ENCODE assay signal across 2 cellular contexts in the genomic region with DNA sequence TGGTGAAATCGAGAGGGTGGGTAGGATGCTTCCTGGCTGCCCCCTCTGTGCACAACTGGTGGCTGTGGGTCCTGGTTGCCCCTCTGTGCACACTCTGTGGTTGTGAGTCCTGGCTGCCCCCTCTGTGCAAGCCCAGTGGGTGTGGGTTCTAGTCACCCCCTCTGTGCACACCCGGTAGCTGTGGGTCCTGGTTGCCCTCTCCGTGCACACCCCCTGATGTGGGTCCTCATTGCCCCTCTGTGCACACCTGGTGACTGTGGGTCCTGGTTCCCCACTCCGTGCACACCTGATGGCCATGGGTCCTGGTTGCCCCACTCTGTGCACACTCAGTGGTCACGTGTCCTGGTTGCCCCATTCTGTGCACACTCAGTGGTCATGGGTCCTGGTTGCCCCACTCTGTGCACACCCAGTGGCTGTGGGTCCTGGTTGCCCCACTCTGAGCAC.
TF ChIP-seq lines count a peak whose summit lies in the region.

No MANE protein-coding gene starts in this region.

TF ChIP-seq in SK-N-SH treated with all-trans-retinoic acid at 6 μM for 48 hours, 23 proteins besides CTCF, POLR2A, EP300 and RAD21 (continued from another document):
- TF ChIP-seq, protein P1, sequence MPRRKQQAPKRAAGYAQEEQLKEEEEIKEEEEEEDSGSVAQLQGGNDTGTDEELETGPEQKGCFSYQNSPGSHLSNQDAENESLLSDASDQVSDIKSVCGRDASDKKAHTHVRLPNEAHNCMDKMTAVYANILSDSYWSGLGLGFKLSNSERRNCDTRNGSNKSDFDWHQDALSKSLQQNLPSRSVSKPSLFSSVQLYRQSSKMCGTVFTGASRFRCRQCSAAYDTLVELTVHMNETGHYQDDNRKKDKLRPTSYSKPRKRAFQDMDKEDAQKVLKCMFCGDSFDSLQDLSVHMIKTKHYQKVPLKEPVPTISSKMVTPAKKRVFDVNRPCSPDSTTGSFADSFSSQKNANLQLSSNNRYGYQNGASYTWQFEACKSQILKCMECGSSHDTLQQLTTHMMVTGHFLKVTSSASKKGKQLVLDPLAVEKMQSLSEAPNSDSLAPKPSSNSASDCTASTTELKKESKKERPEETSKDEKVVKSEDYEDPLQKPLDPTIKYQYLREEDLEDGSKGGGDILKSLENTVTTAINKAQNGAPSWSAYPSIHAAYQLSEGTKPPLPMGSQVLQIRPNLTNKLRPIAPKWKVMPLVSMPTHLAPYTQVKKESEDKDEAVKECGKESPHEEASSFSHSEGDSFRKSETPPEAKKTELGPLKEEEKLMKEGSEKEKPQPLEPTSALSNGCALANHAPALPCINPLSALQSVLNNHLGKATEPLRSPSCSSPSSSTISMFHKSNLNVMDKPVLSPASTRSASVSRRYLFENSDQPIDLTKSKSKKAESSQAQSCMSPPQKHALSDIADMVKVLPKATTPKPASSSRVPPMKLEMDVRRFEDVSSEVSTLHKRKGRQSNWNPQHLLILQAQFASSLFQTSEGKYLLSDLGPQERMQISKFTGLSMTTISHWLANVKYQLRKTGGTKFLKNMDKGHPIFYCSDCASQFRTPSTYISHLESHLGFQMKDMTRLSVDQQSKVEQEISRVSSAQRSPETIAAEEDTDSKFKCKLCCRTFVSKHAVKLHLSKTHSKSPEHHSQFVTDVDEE (CRISPR knock-in tag; IDR thresholded peaks at IDR 0.05), result no peak
- TF ChIP-seq ZNF70 (CRISPR knock-in tag; IDR thresholded peaks at IDR 0.05) (no peak), ZNF8 (CRISPR knock-in tag; IDR thresholded peaks at IDR 0.05) (no peak)

TF ChIP-seq in SK-N-SH, 30 proteins besides CTCF, POLR2A, EP300 and RAD21 (continued from another document):
- TF ChIP-seq RXRA (IDR thresholded peaks at IDR 0.05; ENCODE audit: borderline replicate concordance, low read depth), result no peak
